Comparison of ENCODE assay signal across 29 cellular contexts in genomic region chr14:64963611-64964010, GRCh38. TPM values are rescaled to one million over a fixed set of nuclear protein-coding genes. Genes with fewer than 3 reads are reported as not detected.
DNase-seq lines count a peak whose midpoint lies in the region; TF ChIP-seq lines count a peak whose summit lies in the region.
"Had no signal": no experiment of that assay in that cellular context is flagged by ENCODE, and none has a peak within 500 bp of the region (broad histone marks: within the 10 kb centered on the region; RNA-seq: fewer than 3 reads in every experiment).

No MANE protein-coding gene starts in this region.

- no peak overlapping the region for H4K8ac ChIP-seq in H9 (replicated peaks; ENCODE audit: insufficient read length, low read depth, low read length)

- peaks cover 0 to 4% (median 3%) of the 10 kb centered on the region in 11 experiments; a peak in 3 of 22 replicates for H3K36me3 ChIP-seq in BLaER1 treated with 17β-estradiol and CSF1 and Interleukin-3, amounts not matched to agents 10 nM and 100 nM
- no peaks in the 10 kb centered on the region for H3K36me3 ChIP-seq in endodermal cell (ENCODE audit: control insufficient read depth, insufficient read depth, low read length)
- H3K36me3 ChIP-seq: heart right ventricle had no signal

- no peak overlapping the region for H3K27ac ChIP-seq in BLaER1 treated with 17β-estradiol and CSF1 and Interleukin-3, amounts not matched to agents 10 nM and 100 nM
- H3K27ac ChIP-seq in H9 (ENCODE audit: insufficient read length, low read depth, low read length) (no peak overlapping the region), endodermal cell (ENCODE audit: low read depth, low read length) (no peak overlapping the region), coronary artery (no peak overlapping the region)
- H3K27ac ChIP-seq: heart right ventricle, PC-9, skin epidermis had no signal

- H3K4me2 ChIP-seq in BLaER1 treated with 17β-estradiol and CSF1 and Interleukin-3, amounts not matched to agents 10 nM and 100 nM: peak overlapping the region in 10 of 11 experiments; percentile 14 to 42 (median 26); a peak in 13 of 22 replicates
- H3K4me2 ChIP-seq in H9 (ENCODE audit: insufficient read depth, insufficient read length, low read length): no peak overlapping the region
- H3K4me2 ChIP-seq: PC-9 had no signal

- H4K20me1 ChIP-seq in BLaER1 treated with 17β-estradiol and CSF1 and Interleukin-3, amounts not matched to agents 10 nM and 100 nM: peaks cover 0 to 22% (median 5%) of the 10 kb centered on the region in 11 experiments; a peak in 4 of 22 replicates
- H4K20me1 ChIP-seq in H9 (ENCODE audit: control insufficient read depth, insufficient read depth, insufficient read length): no peaks in the 10 kb centered on the region

- no peak overlapping the region for H2BK20ac ChIP-seq in H9 (ENCODE audit: low read depth, low read length, poor library complexity, severe bottlenecking)

- H2AK5ac ChIP-seq in H9 (ENCODE audit: insufficient read length, low read length): no peak overlapping the region

- in situ Hi-C loops in SK-MEL-5 (cut with HindIII; ENCODE audit: low pct_unique_long_range_greater_than_20kb, low sequenced_read_pairs): no loop called here

- no peak overlapping the region for H3K4ac ChIP-seq in H9 (ENCODE audit: low read depth, low read length)

- no peaks in the 10 kb centered on the region for H3K27me3 Mint-ChIP-seq in H9 (ENCODE audit: low read depth)
- H3K27me3 Mint-ChIP-seq in endodermal cell (ENCODE audit: insufficient read depth): no peaks in the 10 kb centered on the region
- H3K27me3 Mint-ChIP-seq: activated CD4-positive, alpha-beta memory T cell treated with anti-CD3 and anti-CD28 coated beads for 36 hours; activated naive CD8-positive, alpha-beta T cell treated with anti-CD3 and anti-CD28 coated beads, Interleukin-2, amount 10 ng/mL, durations not matched to agents 7 days and 5 days; activated T-helper 17 cell treated with anti-CD3 and anti-CD28 coated beads, Interleukin-2, amount 50 U/mL, for 72 hours; central memory CD8-positive, alpha-beta T cell had no signal

- H3K9me3 Mint-ChIP-seq in H9: no peaks in the 10 kb centered on the region
- H3K9me3 Mint-ChIP-seq in endodermal cell: peaks cover 3% of the 10 kb centered on the region
- H3K9me3 Mint-ChIP-seq: activated CD4-positive, alpha-beta memory T cell treated with anti-CD3 and anti-CD28 coated beads for 36 hours; activated naive CD8-positive, alpha-beta T cell treated with anti-CD3 and anti-CD28 coated beads, Interleukin-2, amount 10 ng/mL, durations not matched to agents 7 days and 5 days; activated T-helper 17 cell treated with anti-CD3 and anti-CD28 coated beads, Interleukin-2, amount 50 U/mL, for 72 hours; central memory CD8-positive, alpha-beta T cell had no signal

- H2BK5ac ChIP-seq in H9 (ENCODE audit: insufficient read length, low read length): no peak overlapping the region

- H3K27me3 ChIP-seq in BLaER1 treated with 17β-estradiol and CSF1 and Interleukin-3, amounts not matched to agents 10 nM and 100 nM: no peaks in the 10 kb centered on the region
- H3K27me3 ChIP-seq in H9 (ENCODE audit: insufficient read depth, low read length): no peaks in the 10 kb centered on the region
- H3K27me3 ChIP-seq in endodermal cell (ENCODE audit: control insufficient read depth, insufficient read depth, low read length, poor library complexity, severe bottlenecking): no peaks in the 10 kb centered on the region
- H3K27me3 ChIP-seq: heart right ventricle had no signal

- no peak overlapping the region for H3T11ph ChIP-seq in H9 (ENCODE audit: low read length)

- H4K5ac ChIP-seq in H9 (ENCODE audit: insufficient read length, low read depth, low read length): no peak overlapping the region

- H3K9me3 ChIP-seq in BLaER1 treated with 17β-estradiol and CSF1 and Interleukin-3, amounts not matched to agents 10 nM and 100 nM (replicated peaks in 1 of 11): no peaks in the 10 kb centered on the region
- H3K9me3 ChIP-seq in H9 (ENCODE audit: control insufficient read depth, low read depth, low read length): no peaks in the 10 kb centered on the region
- no peaks in the 10 kb centered on the region for H3K9me3 ChIP-seq in endodermal cell (ENCODE audit: control insufficient read depth, low read length)
- H3K9me3 ChIP-seq: heart right ventricle had no signal

- DNase-seq in H9 (no peak), SK-MEL-5 (ENCODE audit: low read depth, low spot score) (peak; percentile 50), endodermal cell (no peak), ecto neural progenitor cell (ENCODE audit: low spot score) (no peak), NCI-H510A (lab: John Stamatoyannopoulos, UW) (no peak), coronary artery (ENCODE audit: low spot score) (no peak)
- DNase-seq: activated CD4-positive, alpha-beta memory T cell treated with anti-CD3 and anti-CD28 coated beads for 36 hours; activated CD8-positive, alpha-beta memory T cell treated with anti-CD3 and anti-CD28 coated beads, Interleukin-2, amount 50 U/mL, for 48 hours; activated naive CD8-positive, alpha-beta T cell treated with anti-CD3 and anti-CD28 coated beads, Interleukin-2, amount 10 ng/mL, durations not matched to agents 7 days and 5 days; effector CD4-positive, alpha-beta T cell; foreskin fibroblast; heart right ventricle; mesenchymal stem cell; NCI-H1417 treated with DMSO at 0.1 percent for 48 hours; NCI-H2081 treated with DMSO at 0.1 percent for 48 hours; NCI-H345; NCI-H82; PC-9; Right ventricle myocardium superior; stimulated activated CD4-positive, alpha-beta T cell treated with anti-CD3 and anti-CD28 coated beads, Interleukin-1b, Interleukin-23, amount 100 ng/mL, for 48 hours; SW 1271 had no signal

- peaks cover 20 to 76% (median 56%) of the 10 kb centered on the region in 10 experiments for H3K4me1 ChIP-seq in BLaER1 treated with 17β-estradiol and CSF1 and Interleukin-3, amounts not matched to agents 10 nM and 100 nM
- H3K4me1 ChIP-seq in H9 (ENCODE audit: insufficient read depth, low read length): peaks cover 9% of the 10 kb centered on the region; the same call in 1 of the 2 replicates
- H3K4me1 ChIP-seq in endodermal cell (ENCODE audit: control insufficient read depth, insufficient read depth, low read length): peaks cover 7% of the 10 kb centered on the region

- H3K14ac ChIP-seq in H9 (ENCODE audit: insufficient read depth, low read length): no peak overlapping the region

- no peak overlapping the region for H4K91ac ChIP-seq in H9 (ENCODE audit: insufficient read length, low read depth, low read length)

- no peak overlapping the region for H3K4me3 Mint-ChIP-seq in H9
- H3K4me3 Mint-ChIP-seq in endodermal cell: no peak overlapping the region
- H3K4me3 Mint-ChIP-seq: activated CD4-positive, alpha-beta memory T cell treated with anti-CD3 and anti-CD28 coated beads for 36 hours; activated naive CD8-positive, alpha-beta T cell treated with anti-CD3 and anti-CD28 coated beads, Interleukin-2, amount 10 ng/mL, durations not matched to agents 7 days and 5 days; activated T-helper 17 cell treated with anti-CD3 and anti-CD28 coated beads, Interleukin-2, amount 50 U/mL, for 72 hours; central memory CD8-positive, alpha-beta T cell had no signal

- H3K79me2 ChIP-seq in H9 (ENCODE audit: insufficient read depth, low read length): no peaks in the 10 kb centered on the region; the same call in 1 of the 2 replicates

- H3K18ac ChIP-seq in H9 (ENCODE audit: insufficient read length, low read depth, low read length): no peak overlapping the region

- no peak overlapping the region for H2BK12ac ChIP-seq in H9 (ENCODE audit: insufficient read length, low read depth, low read length)

- no peak overlapping the region for H2BK120ac ChIP-seq in H9 (ENCODE audit: low read depth, low read length, poor library complexity, severe bottlenecking)

- no peak overlapping the region for H3K4me3 ChIP-seq in BLaER1 treated with 17β-estradiol and CSF1 and Interleukin-3, amounts not matched to agents 10 nM and 100 nM
- no peak overlapping the region for H3K4me3 ChIP-seq in endodermal cell (ENCODE audit: low read length)
- H3K4me3 ChIP-seq in coronary artery: no peak overlapping the region
- H3K4me3 ChIP-seq: heart right ventricle, PC-9, skin epidermis had no signal

- TF ChIP-seq CTCF in H9 (conservative IDR thresholded peaks at IDR 0.05) (peak; percentile 34; the same call in 2 of the 3 replicates), endodermal cell (conservative IDR thresholded peaks at IDR 0.05) (peak; percentile 50), coronary artery (IDR thresholded peaks at IDR 0.05) (no peak)

- no CpG with 5 or more reads among the region's 1 CpG for WGBS in H9 (ENCODE audit: extremely low coverage, insufficient read length, low lambda C conversion rate)
- WGBS in endodermal cell (ENCODE audit: insufficient coverage in 1 of 2, insufficient read length in 1 of 2), 2 experiments: 78 to 95% methylated on average over 1 of the region's 1 CpG

- H2BK15ac ChIP-seq in H9 (ENCODE audit: low read depth, low read length): no peak overlapping the region

- H3K56ac ChIP-seq in H9 (ENCODE audit: insufficient read length, low read depth, low read length): no peak overlapping the region

- H3K23me2 ChIP-seq in H9 (ENCODE audit: insufficient read length, low read depth, low read length, poor library complexity, severe bottlenecking): no peaks in the 10 kb centered on the region

- H3K79me1 ChIP-seq in H9 (ENCODE audit: insufficient read depth, low read depth, low read length, poor library complexity, severe bottlenecking): no peaks in the 10 kb centered on the region

- H3K9ac ChIP-seq in BLaER1 treated with 17β-estradiol and CSF1 and Interleukin-3, amounts not matched to agents 10 nM and 100 nM: no peak overlapping the region
- H3K9ac ChIP-seq in H9 (ENCODE audit: extremely low read depth, insufficient read length, low read length) (no peak overlapping the region), endodermal cell (ENCODE audit: extremely low read depth, low read length, poor library complexity, severe bottlenecking) (no peak overlapping the region)

- no peak overlapping the region for H3K23ac ChIP-seq in H9 (ENCODE audit: insufficient read length, low read depth, low read length)

- H2AFZ ChIP-seq in H9 (ENCODE audit: low read length): no peak overlapping the region
- H2AFZ ChIP-seq: PC-9 had no signal

- peaks cover 19 to 25% (median 24%) of the 10 kb centered on the region in 3 experiments; a peak in 6 of 7 replicates for H3K36me3 Mint-ChIP-seq in H9 (ENCODE audit: insufficient read depth in 1 of 3, low read depth in 3 of 3)
- H3K36me3 Mint-ChIP-seq in endodermal cell (ENCODE audit: low read depth): peaks cover 19% of the 10 kb centered on the region
- H3K36me3 Mint-ChIP-seq: activated CD4-positive, alpha-beta memory T cell treated with anti-CD3 and anti-CD28 coated beads for 36 hours; activated naive CD8-positive, alpha-beta T cell treated with anti-CD3 and anti-CD28 coated beads, Interleukin-2, amount 10 ng/mL, durations not matched to agents 7 days and 5 days had no signal

- H3K4me1 Mint-ChIP-seq in H9 (peaks cover 35 to 36% of the 10 kb centered on the region in 2 experiments), endodermal cell (peaks cover 16% of the 10 kb centered on the region)

- no peak overlapping the region; a peak in 1 of 7 replicates for H3K27ac Mint-ChIP-seq in H9
- peak overlapping the region; percentile 52 for H3K27ac Mint-ChIP-seq in endodermal cell
- H3K27ac Mint-ChIP-seq: activated CD4-positive, alpha-beta memory T cell treated with anti-CD3 and anti-CD28 coated beads for 36 hours; activated naive CD8-positive, alpha-beta T cell treated with anti-CD3 and anti-CD28 coated beads, Interleukin-2, amount 10 ng/mL, durations not matched to agents 7 days and 5 days; activated T-helper 17 cell treated with anti-CD3 and anti-CD28 coated beads, Interleukin-2, amount 50 U/mL, for 72 hours had no signal

RNA-seq across cellular contexts. Expression of gene RAB15, which starts 8.5 kb away (rescaled TPM):
- total RNA-seq in H9 (2021): 53.7 and 54.3 TPM in 2 replicates
- 14.0 and 16.4 TPM in 2 replicates for total RNA-seq in SK-MEL-5 (2014; rRNA removed; shearing (Covaris generic))
- 14.1 and 18.1 TPM in 2 replicates for polyA plus RNA-seq in SK-MEL-5 (2015; cell fraction: cytosol; rRNA removed)
- 29.0 and 55.3 TPM in 2 replicates for polyA plus RNA-seq in SK-MEL-5 (2015; cell fraction: nucleus; rRNA removed)
- 10 to 100 TPM; 48.7 to 77.2 TPM for total RNA-seq in endodermal cell
- polyA plus RNA-seq in endodermal cell (2013, experiment 1 of 2): 27.7 TPM
- polyA plus RNA-seq in endodermal cell (2013, experiment 2 of 2): 24.4 TPM

RNA-seq across cellular contexts. Expression of gene GPX2, which starts 21.1 kb away (rescaled TPM):
- total RNA-seq in H9 (2021) (0.79 TPM in 1 of 2 replicates, not detected in the other), endodermal cell (1 to 10 TPM; 2.6 to 3.7 TPM)
- total RNA-seq in SK-MEL-5 (2014; rRNA removed; shearing (Covaris generic)): not detected in 2 replicates
- polyA plus RNA-seq in SK-MEL-5 (2015; cell fraction: cytosol; rRNA removed): not detected in 2 replicates
- not detected in 2 replicates for polyA plus RNA-seq in SK-MEL-5 (2015; cell fraction: nucleus; rRNA removed)
- 0.78 TPM for polyA plus RNA-seq in endodermal cell (2013, experiment 1 of 2)
- polyA plus RNA-seq in endodermal cell (2013, experiment 2 of 2): 1.3 TPM
- total RNA-seq: activated CD4-positive, alpha-beta memory T cell treated with anti-CD3 and anti-CD28 coated beads for 36 hours; activated naive CD8-positive, alpha-beta T cell treated with anti-CD3 and anti-CD28 coated beads, Interleukin-2, amount 10 ng/mL, durations not matched to agents 7 days and 5 days; activated T-helper 17 cell treated with anti-CD3 and anti-CD28 coated beads, Interleukin-2, amount 50 U/mL, for 72 hours; astrocyte; heart right ventricle; M059J; pulmonary artery endothelial cell; Right ventricle myocardium superior; subcutaneous adipose tissue had no signal
- polyA plus RNA-seq: heart right ventricle had no signal

RNA-seq across cellular contexts. Expression of gene FNTB, which starts 23.1 kb away (rescaled TPM):
- total RNA-seq in H9 (2021) (17.4 and 20.7 TPM in 2 replicates), endodermal cell (10 to 100 TPM; 17.2 to 21.3 TPM)
- total RNA-seq in SK-MEL-5 (2014; rRNA removed; shearing (Covaris generic)): 24.2 and 27.4 TPM in 2 replicates
- polyA plus RNA-seq in SK-MEL-5 (2015; cell fraction: cytosol; rRNA removed): 46.4 and 53.9 TPM in 2 replicates
- 47.6 and 50.3 TPM in 2 replicates for polyA plus RNA-seq in SK-MEL-5 (2015; cell fraction: nucleus; rRNA removed)
- 18.8 TPM for polyA plus RNA-seq in endodermal cell (2013, experiment 1 of 2)
- polyA plus RNA-seq in endodermal cell (2013, experiment 2 of 2): 22.1 TPM

RNA-seq across cellular contexts. Expression of gene CHURC1, which starts 49.4 kb away (rescaled TPM):
- total RNA-seq in H9 (2021): 49.5 and 58.7 TPM in 2 replicates
- 46.6 and 53.4 TPM in 2 replicates for total RNA-seq in SK-MEL-5 (2014; rRNA removed; shearing (Covaris generic))
- polyA plus RNA-seq in SK-MEL-5 (2015; cell fraction: cytosol; rRNA removed): 26.8 and 39.6 TPM in 2 replicates
- polyA plus RNA-seq in SK-MEL-5 (2015; cell fraction: nucleus; rRNA removed): 17.2 and 18.0 TPM in 2 replicates
- 10 to 100 TPM; 56.7 to 63.2 TPM for total RNA-seq in endodermal cell
- polyA plus RNA-seq in endodermal cell (2013, experiment 1 of 2): 48.4 TPM
- polyA plus RNA-seq in endodermal cell (2013, experiment 2 of 2): 36.6 TPM
